1 cellular context compared by ENCODE assay signal in genomic region chr6:129634411-129635230, GRCh38.
TF ChIP-seq lines count a peak whose summit lies in the region.

No MANE protein-coding gene starts in this region.

TF ChIP-seq in GM12878, 131 proteins besides CTCF, POLR2A, EP300 and RAD21 (continued from another document):
- TF ChIP-seq, protein P1, sequence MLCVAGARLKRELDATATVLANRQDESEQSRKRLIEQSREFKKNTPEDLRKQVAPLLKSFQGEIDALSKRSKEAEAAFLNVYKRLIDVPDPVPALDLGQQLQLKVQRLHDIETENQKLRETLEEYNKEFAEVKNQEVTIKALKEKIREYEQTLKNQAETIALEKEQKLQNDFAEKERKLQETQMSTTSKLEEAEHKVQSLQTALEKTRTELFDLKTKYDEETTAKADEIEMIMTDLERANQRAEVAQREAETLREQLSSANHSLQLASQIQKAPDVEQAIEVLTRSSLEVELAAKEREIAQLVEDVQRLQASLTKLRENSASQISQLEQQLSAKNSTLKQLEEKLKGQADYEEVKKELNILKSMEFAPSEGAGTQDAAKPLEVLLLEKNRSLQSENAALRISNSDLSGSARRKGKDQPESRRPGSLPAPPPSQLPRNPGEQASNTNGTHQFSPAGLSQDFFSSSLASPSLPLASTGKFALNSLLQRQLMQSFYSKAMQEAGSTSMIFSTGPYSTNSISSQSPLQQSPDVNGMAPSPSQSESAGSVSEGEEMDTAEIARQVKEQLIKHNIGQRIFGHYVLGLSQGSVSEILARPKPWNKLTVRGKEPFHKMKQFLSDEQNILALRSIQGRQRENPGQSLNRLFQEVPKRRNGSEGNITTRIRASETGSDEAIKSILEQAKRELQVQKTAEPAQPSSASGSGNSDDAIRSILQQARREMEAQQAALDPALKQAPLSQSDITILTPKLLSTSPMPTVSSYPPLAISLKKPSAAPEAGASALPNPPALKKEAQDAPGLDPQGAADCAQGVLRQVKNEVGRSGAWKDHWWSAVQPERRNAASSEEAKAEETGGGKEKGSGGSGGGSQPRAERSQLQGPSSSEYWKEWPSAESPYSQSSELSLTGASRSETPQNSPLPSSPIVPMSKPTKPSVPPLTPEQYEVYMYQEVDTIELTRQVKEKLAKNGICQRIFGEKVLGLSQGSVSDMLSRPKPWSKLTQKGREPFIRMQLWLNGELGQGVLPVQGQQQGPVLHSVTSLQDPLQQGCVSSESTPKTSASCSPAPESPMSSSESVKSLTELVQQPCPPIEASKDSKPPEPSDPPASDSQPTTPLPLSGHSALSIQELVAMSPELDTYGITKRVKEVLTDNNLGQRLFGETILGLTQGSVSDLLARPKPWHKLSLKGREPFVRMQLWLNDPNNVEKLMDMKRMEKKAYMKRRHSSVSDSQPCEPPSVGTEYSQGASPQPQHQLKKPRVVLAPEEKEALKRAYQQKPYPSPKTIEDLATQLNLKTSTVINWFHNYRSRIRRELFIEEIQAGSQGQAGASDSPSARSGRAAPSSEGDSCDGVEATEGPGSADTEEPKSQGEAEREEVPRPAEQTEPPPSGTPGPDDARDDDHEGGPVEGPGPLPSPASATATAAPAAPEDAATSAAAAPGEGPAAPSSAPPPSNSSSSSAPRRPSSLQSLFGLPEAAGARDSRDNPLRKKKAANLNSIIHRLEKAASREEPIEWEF (IDR thresholded peaks at IDR 0.05; ENCODE audit: insufficient replicate concordance, low read depth, low read length): no peak
- TF ChIP-seq ZNF24 (IDR thresholded peaks at IDR 0.05) (peak; percentile 66; the same call in 1 of the 2 replicates), ZNF207 (IDR thresholded peaks at IDR 0.05; ENCODE audit: borderline replicate concordance) (no peak)
- TF ChIP-seq, protein P2, sequence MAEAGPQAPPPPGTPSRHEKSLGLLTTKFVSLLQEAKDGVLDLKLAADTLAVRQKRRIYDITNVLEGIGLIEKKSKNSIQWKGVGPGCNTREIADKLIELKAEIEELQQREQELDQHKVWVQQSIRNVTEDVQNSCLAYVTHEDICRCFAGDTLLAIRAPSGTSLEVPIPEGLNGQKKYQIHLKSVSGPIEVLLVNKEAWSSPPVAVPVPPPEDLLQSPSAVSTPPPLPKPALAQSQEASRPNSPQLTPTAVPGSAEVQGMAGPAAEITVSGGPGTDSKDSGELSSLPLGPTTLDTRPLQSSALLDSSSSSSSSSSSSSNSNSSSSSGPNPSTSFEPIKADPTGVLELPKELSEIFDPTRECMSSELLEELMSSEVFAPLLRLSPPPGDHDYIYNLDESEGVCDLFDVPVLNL (IDR thresholded peaks at IDR 0.05; ENCODE audit: low read depth, low read length): no peak
